Comparison of ENCODE assay signal across 22 cellular contexts in genomic region chr2:64408031-64408430, GRCh38.
"Had no signal": no experiment of that assay in that cellular context is flagged by ENCODE, and none has a peak within 500 bp of the region (broad histone marks: within the 10 kb centered on the region; RNA-seq: fewer than 3 reads in every experiment).

No MANE protein-coding gene starts in this region.

- H3K27me3 ChIP-seq: colonic mucosa, esophagus muscularis mucosa, foreskin keratinocyte, gastroesophageal sphincter, hepatocyte, left lung had no signal

- ATAC-seq: foreskin keratinocyte, gastroesophageal sphincter, heart left ventricle, left cardiac atrium, left lung, left ventricle myocardium superior, lower lobe of right lung, mucosa of descending colon had no signal

- FAIRE-seq: endothelial cell of umbilical vein, frontal cortex, kidney had no signal

- H3K27ac ChIP-seq: esophagus muscularis mucosa, foreskin keratinocyte, gastroesophageal sphincter, heart left ventricle, hepatocyte, left lung, lower lobe of right lung had no signal

- DNase-seq: colonic mucosa; cortex of kidney; effector CD4-positive, alpha-beta T cell; effector memory CD4-positive, alpha-beta T cell; foreskin keratinocyte; heart left ventricle; hypothalamus; immature natural killer cell; islet precursor cell; kidney; left cardiac atrium; left lung; left ventricle myocardium superior; lower lobe of right lung; mesenchymal stem cell; mucosa of descending colon; naive B cell had no signal

- H3K4me2 ChIP-seq: hepatocyte had no signal

- H3K4me3 ChIP-seq: colonic mucosa, esophagus muscularis mucosa, gastroesophageal sphincter, heart left ventricle, hepatocyte, left lung, lower lobe of right lung, mucosa of descending colon had no signal

- H3K36me3 ChIP-seq: colonic mucosa, esophagus muscularis mucosa, gastroesophageal sphincter, heart left ventricle, left lung, lower lobe of right lung had no signal

- H3K9me3 ChIP-seq: colonic mucosa, esophagus muscularis mucosa, gastroesophageal sphincter, heart left ventricle, left lung, lower lobe of right lung, mucosa of descending colon had no signal

- H2AFZ ChIP-seq: hepatocyte had no signal
